In genomic region chr2:112482309-112483046, GRCh38 we compare ENCODE assay signal across 8 cellular contexts. TPM values are rescaled to one million over a fixed set of nuclear protein-coding genes. Genes with fewer than 3 reads are reported as not detected.
DNase-seq lines count a peak whose midpoint lies in the region; ATAC-seq and TF ChIP-seq lines count a peak whose summit lies in the region.

No MANE protein-coding gene starts in this region.

- H3K27me3 Mint-ChIP-seq in CD4-positive, alpha-beta memory T cell, result no peaks in the 10 kb centered on the region

- peaks cover 20 to 50% (median 30%) of the 10 kb centered on the region in 4 donors for H3K4me1 Mint-ChIP-seq in CD4-positive, alpha-beta memory T cell

- H3K4me3 Mint-ChIP-seq in CD4-positive, alpha-beta memory T cell, result peak overlapping the region; percentile 91 to 96 (median 94)

- no peaks in the 10 kb centered on the region for H3K27me3 ChIP-seq in CD4-positive, alpha-beta memory T cell (ENCODE audit: insufficient read depth, low read length)

- POLR2A ChIA-PET in CD4-positive, alpha-beta memory T cell (lab: Charles Lee; ENCODE audit: partially characterized antibody), result interaction anchor here (1.9 kb wide), 1 partner anchor 102 kb away, joined by 10 read pairs; the partner anchor contains the start of gene CHCHD5

- H3K36me3 ChIP-seq in CD4-positive, alpha-beta memory T cell (ENCODE audit: insufficient read depth, low read length), result no peaks in the 10 kb centered on the region

- no peak for TF ChIP-seq RAD21 in Ishikawa (IDR thresholded peaks at IDR 0.05; ENCODE audit: low read depth)

- TF ChIP-seq EP300 in Ishikawa (IDR thresholded peaks at IDR 0.05; ENCODE audit: borderline replicate concordance), result no peak

- peak; percentile 9 to 39 (median 22) for DNase-seq in CD4-positive, alpha-beta memory T cell
- DNase-seq in cerebellar cortex (ENCODE audit: low spot score), result peak; percentile 35
- DNase-seq in kidney glomerular epithelial cell (lab: John Stamatoyannopoulos, UW), result peak; percentile 48
- DNase-seq in stimulated activated CD4-positive, alpha-beta T cell treated with anti-CD3 and anti-CD28 coated beads, Interleukin-1b, Interleukin-23, amount 100 ng/mL, for 48 hours, result peak; percentile 33
- no peak for DNase-seq in DMS79 (lab: John Stamatoyannopoulos, UW)

- intact Hi-C loops in CD4-positive, alpha-beta memory T cell (cut with micrococcal nuclease), result loop anchor here (10.0 kb wide), 2 partner anchors 228 to 242 kb away; partner anchors contain the start of genes NT5DC4 and ZC3H8

- ATAC-seq in GM19467 (IDR thresholded peaks at IDR 0.05; ENCODE audit: unreplicated experiment), result peak; percentile 19

- H3K9me3 ChIP-seq in CD4-positive, alpha-beta memory T cell (ENCODE audit: control insufficient read depth in 1 of 2, low read length in 2 of 2), result no peaks in the 10 kb centered on the region

- H3K27ac Mint-ChIP-seq in CD4-positive, alpha-beta memory T cell, result peak overlapping the region; percentile 81 to 94 (median 87)

- no peaks in the 10 kb centered on the region for H3K9me3 Mint-ChIP-seq in CD4-positive, alpha-beta memory T cell

- peak overlapping the region; percentile 67 for H3K27ac ChIP-seq in CD4-positive, alpha-beta memory T cell (ENCODE audit: low read depth, low read length)

- TF ChIP-seq CTCF in WI38 (IDR thresholded peaks at IDR 0.05; ENCODE audit: low read depth, low read length), result no peak

- H3K36me3 Mint-ChIP-seq in CD4-positive, alpha-beta memory T cell, result peaks cover 0 to 18% of the 10 kb centered on the region in 2 donors

- H3K4me1 ChIP-seq in CD4-positive, alpha-beta memory T cell (ENCODE audit: insufficient read depth, low read length), result peaks cover 26% of the 10 kb centered on the region

- CTCF ChIA-PET in CD4-positive, alpha-beta memory T cell (lab: Charles Lee; ENCODE audit: partially characterized antibody), result interaction anchor here (2.1 kb wide), 2 partner anchors 9 to 361 kb away, joined by 4 to 5 read pairs; no protein-coding TSS in a partner anchor

- H3K4me3 ChIP-seq in CD4-positive, alpha-beta memory T cell (ENCODE audit: low read length in 2 of 2), result peak overlapping the region; percentile 78 to 81
- H3K4me3 ChIP-seq in WI38 (ENCODE audit: low read depth, low read length), result peak overlapping the region; percentile 86

TF ChIP-seq in Ishikawa, 13 proteins besides CTCF, POLR2A, EP300 and RAD21:
- TF ChIP-seq TCF12 (IDR thresholded peaks at IDR 0.05; ENCODE audit: low read depth) (no peak), NFIC (IDR thresholded peaks at IDR 0.05) (no peak), TAF1 (IDR thresholded peaks at IDR 0.05; ENCODE audit: low read depth) (no peak; the same call in 1 of the 2 replicates), EGR1 (IDR thresholded peaks at IDR 0.05) (0 out of 2 replicates have a peak, but pooled peaks have one; percentile 24), FOXM1 (IDR thresholded peaks at IDR 0.05; ENCODE audit: borderline replicate concordance, low read depth) (no peak), CREB1 (IDR thresholded peaks at IDR 0.05; ENCODE audit: low read depth) (no peak), ZBTB7A (IDR thresholded peaks at IDR 0.05; ENCODE audit: low read depth) (0 out of 2 replicates have a peak, but pooled peaks have one; percentile 44), CEBPB (IDR thresholded peaks at IDR 0.05) (no peak), YY1 (IDR thresholded peaks at IDR 0.05; ENCODE audit: low read depth) (no peak), USF1 (IDR thresholded peaks at IDR 0.05) (no peak), TEAD4 (IDR thresholded peaks at IDR 0.05) (no peak)
- TF ChIP-seq, protein P1, sequence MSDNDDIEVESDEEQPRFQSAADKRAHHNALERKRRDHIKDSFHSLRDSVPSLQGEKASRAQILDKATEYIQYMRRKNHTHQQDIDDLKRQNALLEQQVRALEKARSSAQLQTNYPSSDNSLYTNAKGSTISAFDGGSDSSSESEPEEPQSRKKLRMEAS (IDR thresholded peaks at IDR 0.05), result no peak
- TF ChIP-seq, protein P2, sequence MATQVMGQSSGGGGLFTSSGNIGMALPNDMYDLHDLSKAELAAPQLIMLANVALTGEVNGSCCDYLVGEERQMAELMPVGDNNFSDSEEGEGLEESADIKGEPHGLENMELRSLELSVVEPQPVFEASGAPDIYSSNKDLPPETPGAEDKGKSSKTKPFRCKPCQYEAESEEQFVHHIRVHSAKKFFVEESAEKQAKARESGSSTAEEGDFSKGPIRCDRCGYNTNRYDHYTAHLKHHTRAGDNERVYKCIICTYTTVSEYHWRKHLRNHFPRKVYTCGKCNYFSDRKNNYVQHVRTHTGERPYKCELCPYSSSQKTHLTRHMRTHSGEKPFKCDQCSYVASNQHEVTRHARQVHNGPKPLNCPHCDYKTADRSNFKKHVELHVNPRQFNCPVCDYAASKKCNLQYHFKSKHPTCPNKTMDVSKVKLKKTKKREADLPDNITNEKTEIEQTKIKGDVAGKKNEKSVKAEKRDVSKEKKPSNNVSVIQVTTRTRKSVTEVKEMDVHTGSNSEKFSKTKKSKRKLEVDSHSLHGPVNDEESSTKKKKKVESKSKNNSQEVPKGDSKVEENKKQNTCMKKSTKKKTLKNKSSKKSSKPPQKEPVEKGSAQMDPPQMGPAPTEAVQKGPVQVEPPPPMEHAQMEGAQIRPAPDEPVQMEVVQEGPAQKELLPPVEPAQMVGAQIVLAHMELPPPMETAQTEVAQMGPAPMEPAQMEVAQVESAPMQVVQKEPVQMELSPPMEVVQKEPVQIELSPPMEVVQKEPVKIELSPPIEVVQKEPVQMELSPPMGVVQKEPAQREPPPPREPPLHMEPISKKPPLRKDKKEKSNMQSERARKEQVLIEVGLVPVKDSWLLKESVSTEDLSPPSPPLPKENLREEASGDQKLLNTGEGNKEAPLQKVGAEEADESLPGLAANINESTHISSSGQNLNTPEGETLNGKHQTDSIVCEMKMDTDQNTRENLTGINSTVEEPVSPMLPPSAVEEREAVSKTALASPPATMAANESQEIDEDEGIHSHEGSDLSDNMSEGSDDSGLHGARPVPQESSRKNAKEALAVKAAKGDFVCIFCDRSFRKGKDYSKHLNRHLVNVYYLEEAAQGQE (IDR thresholded peaks at IDR 0.05; ENCODE audit: low read depth), result no peak
TF ChIP-seq in Ishikawa: peak in this region for 2.

RNA-seq across cellular contexts. Expression of gene TTL, which starts 0.5 kb away (rescaled TPM):
- 10 to 100 TPM; 22.3 to 23.3 TPM for total RNA-seq in CD4-positive, alpha-beta memory T cell
- 1 to 10 TPM; 1.8 to 5.4 TPM for polyA plus RNA-seq in CD4-positive, alpha-beta memory T cell

RNA-seq across cellular contexts. Expression of gene RGPD8, which starts 49.0 kb away (rescaled TPM):
- 10 to 100 TPM; 30.0 to 30.1 TPM for total RNA-seq in CD4-positive, alpha-beta memory T cell
- 1 to 10 TPM; 1.9 to 4.7 TPM for polyA plus RNA-seq in CD4-positive, alpha-beta memory T cell

RNA-seq across cellular contexts. Expression of gene POLR1B, which starts 59.8 kb away (rescaled TPM):
- 10 to 100 TPM; 29.7 to 31.3 TPM for total RNA-seq in CD4-positive, alpha-beta memory T cell
- 10 to 100 TPM; 18.4 to 25.4 TPM for polyA plus RNA-seq in CD4-positive, alpha-beta memory T cell
